Comparison of ENCODE assay signal across 8 cellular contexts in genomic region chr2:84495539-84496146, GRCh38. TPM values are rescaled to one million over a fixed set of nuclear protein-coding genes. Genes with fewer than 3 reads are reported as not detected.
DNase-seq lines count a peak whose midpoint lies in the region; ATAC-seq and TF ChIP-seq lines count a peak whose summit lies in the region.

No MANE protein-coding gene starts in this region.

- H3K4me3 ChIP-seq in heart left ventricle = no peak overlapping the region

- no peaks in the 10 kb centered on the region for H3K27me3 Mint-ChIP-seq in activated naive CD8-positive, alpha-beta T cell treated with anti-CD3 and anti-CD28 coated beads for 36 hours

- H3K27ac ChIP-seq in heart left ventricle = no peak overlapping the region

- no peaks in the 10 kb centered on the region for H3K36me3 Mint-ChIP-seq in activated naive CD8-positive, alpha-beta T cell treated with anti-CD3 and anti-CD28 coated beads for 36 hours

- intact Hi-C loops in heart left ventricle (cut with DNase I) (loop anchor here (1.0 to 5.0 kb wide), 10 partner anchors 137 to 432 kb away; partner anchors contain the start of gene TRABD2A (in 6 of the 10)), sciatic nerve (cut with DNase I) (loop anchor here (10.0 kb wide), 2 partner anchors 129 to 389 kb away; partner anchors contain the start of gene TRABD2A)

- peaks cover 0 to 4% (median 0%) of the 10 kb centered on the region in 12 donors for H3K9me3 ChIP-seq in heart left ventricle

- H3K27ac Mint-ChIP-seq in activated naive CD8-positive, alpha-beta T cell treated with anti-CD3 and anti-CD28 coated beads for 36 hours = no peak overlapping the region

- no peaks in the 10 kb centered on the region for H3K9me3 Mint-ChIP-seq in activated naive CD8-positive, alpha-beta T cell treated with anti-CD3 and anti-CD28 coated beads for 36 hours

- DNase-seq in DMS79 treated with DMSO at 0.1 percent for 48 hours (lab: John Stamatoyannopoulos, UW) = peak; percentile 71
- DNase-seq in NCI-H748 treated with DMSO at 0.1 percent for 48 hours (lab: John Stamatoyannopoulos, UW) = peak; percentile 14
- DNase-seq in activated naive CD8-positive, alpha-beta T cell treated with anti-CD3 and anti-CD28 coated beads for 36 hours = peak; percentile 14
- no peak for DNase-seq in heart left ventricle
- DNase-seq in sciatic nerve (ENCODE audit: low spot score) = no peak
- DNase-seq in NCI-H187 treated with DMSO at 0.1 percent for 48 hours (lab: John Stamatoyannopoulos, UW) = no peak

- H3K27me3 ChIP-seq in heart left ventricle = peaks cover 0 to 4% (median 0%) of the 10 kb centered on the region in 9 donors

- ATAC-seq in GM19395 (IDR thresholded peaks at IDR 0.05; ENCODE audit: unreplicated experiment) (peak; percentile 91), HG03460 (IDR thresholded peaks at IDR 0.05; ENCODE audit: unreplicated experiment) (peak; percentile 73), heart left ventricle (peak in 3 of 4 donors; percentile 70 to 81 (median 71)), sciatic nerve (peak; percentile 83)

- 20 to 24% (median 23%) methylated on average over 8 of the region's 8 CpGs for WGBS in heart left ventricle, 4 donors

- peaks cover 10% of the 10 kb centered on the region for H3K4me1 Mint-ChIP-seq in activated naive CD8-positive, alpha-beta T cell treated with anti-CD3 and anti-CD28 coated beads for 36 hours

- peaks cover 0 to 3% (median 0%) of the 10 kb centered on the region in 12 donors for H3K4me1 ChIP-seq in heart left ventricle

- H3K4me3 Mint-ChIP-seq in activated naive CD8-positive, alpha-beta T cell treated with anti-CD3 and anti-CD28 coated beads for 36 hours = no peak overlapping the region

- TF ChIP-seq POLR2A in heart left ventricle (IDR thresholded peaks at IDR 0.05) = no peak

- peak; percentile 52 to 81 (median 73) for TF ChIP-seq CTCF in heart left ventricle (IDR thresholded peaks at IDR 0.05)

- H3K36me3 ChIP-seq in heart left ventricle = no peaks in the 10 kb centered on the region

RNA-seq across cellular contexts. Expression of gene DNAH6, which starts 20.7 kb away (rescaled TPM):
- under 1 TPM; 0.21 to 0.54 TPM for total RNA-seq in activated naive CD8-positive, alpha-beta T cell treated with anti-CD3 and anti-CD28 coated beads for 36 hours
- under 1 TPM in 7 of 9 donors, not detected in 2; 0.05 to 0.75 (median 0.13) TPM for total RNA-seq in heart left ventricle
- polyA plus RNA-seq in heart left ventricle = under 1 TPM; 0.06 to 0.08 TPM
- total RNA-seq in sciatic nerve = 2.0 TPM

RNA-seq across cellular contexts. Expression of gene SUCLG1, which starts 36.6 kb away (rescaled TPM):
- total RNA-seq in activated naive CD8-positive, alpha-beta T cell treated with anti-CD3 and anti-CD28 coated beads for 36 hours = 10 to 100 TPM; 67.1 to 72.8 TPM
- total RNA-seq in heart left ventricle (100 to 1,000 TPM; 184 to 348 (median 258) TPM), sciatic nerve (55.4 TPM)
- 100 to 1,000 TPM; 224 to 336 TPM for polyA plus RNA-seq in heart left ventricle

Comparison
In these comparisons a context has a peak if more than half of its experiments do, and no peak if none do; other contexts are left out.
1. DNase-seq: peak in DMS79 treated with DMSO at 0.1 percent for 48 hours (single experiment), NCI-H748 treated with DMSO at 0.1 percent for 48 hours (single experiment) and activated naive CD8-positive, alpha-beta T cell treated with anti-CD3 and anti-CD28 coated beads for 36 hours (single experiment); none in heart left ventricle (0 of 5), sciatic nerve (single experiment) and NCI-H187 treated with DMSO at 0.1 percent for 48 hours (single experiment).
2. Peak in every context shown above with its lines, with median percentiles within 50 percentile points of each other: ATAC-seq.